In genomic region chr5:122313001-122313402, GRCh38 we compare ENCODE assay signal across 2 cellular contexts.
TF ChIP-seq lines count a peak whose summit lies in the region.

No MANE protein-coding gene starts in this region.

TF ChIP-seq in HCT116, 20 proteins besides CTCF, POLR2A, EP300 and RAD21:
- TF ChIP-seq, protein P1, sequence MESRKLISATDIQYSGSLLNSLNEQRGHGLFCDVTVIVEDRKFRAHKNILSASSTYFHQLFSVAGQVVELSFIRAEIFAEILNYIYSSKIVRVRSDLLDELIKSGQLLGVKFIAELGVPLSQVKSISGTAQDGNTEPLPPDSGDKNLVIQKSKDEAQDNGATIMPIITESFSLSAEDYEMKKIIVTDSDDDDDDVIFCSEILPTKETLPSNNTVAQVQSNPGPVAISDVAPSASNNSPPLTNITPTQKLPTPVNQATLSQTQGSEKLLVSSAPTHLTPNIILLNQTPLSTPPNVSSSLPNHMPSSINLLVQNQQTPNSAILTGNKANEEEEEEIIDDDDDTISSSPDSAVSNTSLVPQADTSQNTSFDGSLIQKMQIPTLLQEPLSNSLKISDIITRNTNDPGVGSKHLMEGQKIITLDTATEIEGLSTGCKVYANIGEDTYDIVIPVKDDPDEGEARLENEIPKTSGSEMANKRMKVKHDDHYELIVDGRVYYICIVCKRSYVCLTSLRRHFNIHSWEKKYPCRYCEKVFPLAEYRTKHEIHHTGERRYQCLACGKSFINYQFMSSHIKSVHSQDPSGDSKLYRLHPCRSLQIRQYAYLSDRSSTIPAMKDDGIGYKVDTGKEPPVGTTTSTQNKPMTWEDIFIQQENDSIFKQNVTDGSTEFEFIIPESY (IDR thresholded peaks at IDR 0.05; ENCODE audit: extremely low read depth, insufficient replicate concordance, low read length), result no peak
- TF ChIP-seq ATF3 (IDR thresholded peaks at IDR 0.05), result no peak
- no peak for TF ChIP-seq FOSL1 (IDR thresholded peaks at IDR 0.05; ENCODE audit: low read depth)
- TF ChIP-seq ELF1 (IDR thresholded peaks at IDR 0.05; ENCODE audit: borderline replicate concordance, low read depth), result no peak

TF ChIP-seq in GM12878, 131 proteins besides CTCF, POLR2A, EP300 and RAD21 (continued from another document):
- TF ChIP-seq, protein P2, sequence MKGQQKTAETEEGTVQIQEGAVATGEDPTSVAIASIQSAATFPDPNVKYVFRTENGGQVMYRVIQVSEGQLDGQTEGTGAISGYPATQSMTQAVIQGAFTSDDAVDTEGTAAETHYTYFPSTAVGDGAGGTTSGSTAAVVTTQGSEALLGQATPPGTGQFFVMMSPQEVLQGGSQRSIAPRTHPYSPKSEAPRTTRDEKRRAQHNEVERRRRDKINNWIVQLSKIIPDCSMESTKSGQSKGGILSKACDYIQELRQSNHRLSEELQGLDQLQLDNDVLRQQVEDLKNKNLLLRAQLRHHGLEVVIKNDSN (IDR thresholded peaks at IDR 0.05; ENCODE audit: borderline replicate concordance, extremely low read length, insufficient read depth, low read depth, low read length), result no peak
- no peak for TF ChIP-seq SRF (IDR thresholded peaks at IDR 0.05; ENCODE audit: low read depth in 2 of 2, low read length in 2 of 2)
- TF ChIP-seq ZNF274 (IDR thresholded peaks at IDR 0.05; ENCODE audit: insufficient read depth, insufficient read length), result no peak
- no peak for TF ChIP-seq MEF2B (IDR thresholded peaks at IDR 0.05; ENCODE audit: partially characterized antibody, poor library complexity, severe bottlenecking)
- TF ChIP-seq, protein P3, sequence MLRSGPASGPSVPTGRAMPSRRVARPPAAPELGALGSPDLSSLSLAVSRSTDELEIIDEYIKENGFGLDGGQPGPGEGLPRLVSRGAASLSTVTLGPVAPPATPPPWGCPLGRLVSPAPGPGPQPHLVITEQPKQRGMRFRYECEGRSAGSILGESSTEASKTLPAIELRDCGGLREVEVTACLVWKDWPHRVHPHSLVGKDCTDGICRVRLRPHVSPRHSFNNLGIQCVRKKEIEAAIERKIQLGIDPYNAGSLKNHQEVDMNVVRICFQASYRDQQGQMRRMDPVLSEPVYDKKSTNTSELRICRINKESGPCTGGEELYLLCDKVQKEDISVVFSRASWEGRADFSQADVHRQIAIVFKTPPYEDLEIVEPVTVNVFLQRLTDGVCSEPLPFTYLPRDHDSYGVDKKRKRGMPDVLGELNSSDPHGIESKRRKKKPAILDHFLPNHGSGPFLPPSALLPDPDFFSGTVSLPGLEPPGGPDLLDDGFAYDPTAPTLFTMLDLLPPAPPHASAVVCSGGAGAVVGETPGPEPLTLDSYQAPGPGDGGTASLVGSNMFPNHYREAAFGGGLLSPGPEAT (IDR thresholded peaks at IDR 0.05; ENCODE audit: low read depth), result no peak
- no peak for TF ChIP-seq RELA (IDR thresholded peaks at IDR 0.05; ENCODE audit: borderline replicate concordance, partially characterized antibody)
